ENCODE assay signal across 16 cellular contexts in genomic region chr2:42073739-42074138, GRCh38. TPM values are rescaled to one million over a fixed set of nuclear protein-coding genes. Genes with fewer than 3 reads are reported as not detected.
"Had no signal": no experiment of that assay in that cellular context is flagged by ENCODE, and none has a peak within 500 bp of the region (broad histone marks: within the 10 kb centered on the region; RNA-seq: fewer than 3 reads in every experiment).

No MANE protein-coding gene starts in this region.

- H3K9me3 Mint-ChIP-seq: activated naive CD8-positive, alpha-beta T cell treated with anti-CD3 and anti-CD28 coated beads, Interleukin-2, amount 10 ng/mL, durations not matched to agents 7 days and 5 days; T-helper 2 cell treated with Interferon-gamma antibody and Interleukin-4, amounts not matched to agents 5 μg/mL and 100 μg/mL, for 36 hours had no signal

- H3K27ac Mint-ChIP-seq: activated naive CD8-positive, alpha-beta T cell treated with anti-CD3 and anti-CD28 coated beads, Interleukin-2, amount 10 ng/mL, durations not matched to agents 7 days and 5 days; stimulated activated effector memory CD8-positive, alpha-beta T cell treated with anti-CD3 and anti-CD28 coated beads, Interleukin-12 subunit alpha, Interleukin-12 subunit beta, amount 100 ng/mL, for 72 hours; T-helper 2 cell treated with Interferon-gamma antibody and Interleukin-4, amounts not matched to agents 5 μg/mL and 100 μg/mL, for 36 hours had no signal

- H3K4me3 Mint-ChIP-seq: activated naive CD8-positive, alpha-beta T cell treated with anti-CD3 and anti-CD28 coated beads, Interleukin-2, amount 10 ng/mL, durations not matched to agents 7 days and 5 days; stimulated activated effector memory CD8-positive, alpha-beta T cell treated with anti-CD3 and anti-CD28 coated beads, Interleukin-12 subunit alpha, Interleukin-12 subunit beta, amount 100 ng/mL, for 72 hours; T-helper 2 cell treated with Interferon-gamma antibody and Interleukin-4, amounts not matched to agents 5 μg/mL and 100 μg/mL, for 36 hours had no signal

- H3K36me3 Mint-ChIP-seq: activated naive CD8-positive, alpha-beta T cell treated with anti-CD3 and anti-CD28 coated beads, Interleukin-2, amount 10 ng/mL, durations not matched to agents 7 days and 5 days; stimulated activated effector memory CD8-positive, alpha-beta T cell treated with anti-CD3 and anti-CD28 coated beads, Interleukin-12 subunit alpha, Interleukin-12 subunit beta, amount 100 ng/mL, for 72 hours had no signal

- H3K4me1 Mint-ChIP-seq: stimulated activated effector memory CD8-positive, alpha-beta T cell treated with anti-CD3 and anti-CD28 coated beads, Interleukin-12 subunit alpha, Interleukin-12 subunit beta, amount 100 ng/mL, for 72 hours had no signal

- H3K27ac ChIP-seq: esophagus squamous epithelium had no signal

- H3K9me3 ChIP-seq: esophagus squamous epithelium had no signal

- ATAC-seq: stimulated activated effector memory CD8-positive, alpha-beta T cell treated with anti-CD3 and anti-CD28 coated beads, Interleukin-12 subunit alpha, Interleukin-12 subunit beta, amount 100 ng/mL, for 72 hours had no signal

- DNase-seq: activated CD4-positive, alpha-beta T cell treated with anti-CD3 and anti-CD28 coated beads, Interleukin-2, amount 50 U/mL, for 1 hour; activated CD4-positive, CD25-positive, alpha-beta regulatory T cell; activated CD8-positive, alpha-beta memory T cell treated with anti-CD3 and anti-CD28 coated beads for 24 hours; activated naive CD4-positive, alpha-beta T cell; activated naive CD8-positive, alpha-beta T cell treated with anti-CD3 and anti-CD28 coated beads, Interleukin-2, amount 10 ng/mL, durations not matched to agents 7 days and 5 days; anterior cingulate cortex; cerebellar nuclear complex; effector CD8-positive, alpha-beta T cell; esophagus squamous epithelium; hippocampal formation; kidney; mesendoderm; stimulated activated CD4-positive, alpha-beta T cell treated with anti-CD3 and anti-CD28 coated beads, Interleukin-12 subunit alpha, Interleukin-12 subunit beta, amount 100 ng/mL, for 4 hours; stimulated activated CD4-positive, alpha-beta T cell treated with anti-CD3 and anti-CD28 coated beads, Interleukin-2, amount 100 ng/mL, for 24 hours had no signal

- H3K36me3 ChIP-seq: esophagus squamous epithelium had no signal

- H3K4me3 ChIP-seq: esophagus squamous epithelium had no signal

RNA-seq across cellular contexts. Expression of gene PKDCC, which starts 25.9 kb away (rescaled TPM):
- total RNA-seq: activated naive CD8-positive, alpha-beta T cell treated with anti-CD3 and anti-CD28 coated beads, Interleukin-2, amount 10 ng/mL, durations not matched to agents 7 days and 5 days had no signal
